1 cellular context compared by ENCODE assay signal in the genomic region with DNA sequence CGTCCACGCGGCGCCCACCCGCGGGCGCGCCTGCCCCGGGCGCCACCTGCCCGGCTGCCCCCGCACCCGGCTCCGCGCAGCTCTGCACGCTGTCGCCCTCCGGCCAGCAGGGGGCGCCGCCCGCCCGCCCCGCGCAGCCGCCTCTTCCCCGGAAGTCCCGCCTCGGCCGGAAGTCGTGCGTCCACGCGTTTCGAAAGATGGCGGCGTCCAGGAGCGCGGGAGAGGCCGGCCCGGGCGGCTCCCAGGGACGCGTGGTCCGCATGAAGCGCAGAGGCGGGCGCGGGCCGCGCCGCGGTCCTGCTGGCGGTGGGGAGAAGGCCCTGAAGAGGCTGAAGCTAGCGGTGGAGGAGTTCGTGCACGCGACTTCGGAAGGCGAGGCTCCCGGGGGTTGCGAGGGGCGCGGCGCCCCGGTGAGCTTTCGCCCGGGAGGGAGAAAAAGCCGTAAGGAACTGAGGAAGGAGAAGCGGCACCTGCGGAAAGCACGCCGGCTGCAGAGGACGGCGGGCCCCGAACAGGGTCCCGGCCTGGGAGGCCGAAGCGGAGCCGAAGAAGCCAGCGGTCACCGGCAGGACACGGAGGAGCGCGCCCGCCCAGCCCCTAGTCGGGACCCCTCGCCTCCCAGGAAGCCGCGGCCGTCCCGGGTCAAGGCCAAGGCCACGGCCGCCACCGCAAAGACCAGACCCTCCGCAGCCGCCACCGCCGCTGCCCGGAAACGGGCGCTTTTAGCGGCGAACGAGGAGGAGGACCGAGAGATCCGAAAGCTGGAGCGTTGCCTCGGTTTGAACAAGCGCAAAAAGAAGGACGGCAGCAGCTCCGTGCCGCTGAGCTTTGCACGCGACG.
A peak's percentile ranks its signal among the peaks of the same experiment; 100 is the strongest.
TF ChIP-seq lines count a peak whose summit lies in the region.

A gene with protein sequence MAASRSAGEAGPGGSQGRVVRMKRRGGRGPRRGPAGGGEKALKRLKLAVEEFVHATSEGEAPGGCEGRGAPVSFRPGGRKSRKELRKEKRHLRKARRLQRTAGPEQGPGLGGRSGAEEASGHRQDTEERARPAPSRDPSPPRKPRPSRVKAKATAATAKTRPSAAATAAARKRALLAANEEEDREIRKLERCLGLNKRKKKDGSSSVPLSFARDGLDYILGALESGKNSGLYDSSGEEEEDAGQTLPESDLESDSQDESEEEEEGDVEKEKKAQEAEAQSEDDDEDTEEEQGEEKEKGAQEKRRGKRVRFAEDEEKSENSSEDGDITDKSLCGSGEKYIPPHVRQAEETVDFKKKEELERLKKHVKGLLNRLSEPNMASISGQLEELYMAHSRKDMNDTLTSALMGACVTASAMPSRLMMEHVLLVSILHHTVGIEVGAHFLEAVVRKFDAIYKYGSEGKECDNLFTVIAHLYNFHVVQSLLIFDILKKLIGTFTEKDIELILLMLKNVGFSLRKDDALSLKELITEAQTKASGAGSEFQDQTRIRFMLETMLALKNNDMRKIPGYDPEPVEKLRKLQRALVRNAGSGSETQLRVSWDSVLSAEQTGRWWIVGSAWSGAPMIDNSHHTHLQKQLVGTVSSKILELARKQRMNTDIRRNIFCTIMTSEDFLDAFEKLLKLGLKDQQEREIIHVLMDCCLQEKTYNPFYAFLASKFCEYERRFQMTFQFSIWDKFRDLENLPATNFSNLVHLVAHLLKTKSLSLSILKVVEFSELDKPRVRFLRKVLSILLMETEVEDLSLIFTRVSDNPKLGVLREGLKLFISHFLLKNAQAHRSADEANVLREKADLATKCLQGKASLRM (plus strand): TSS at position 172 of the 840 bp plus-strand sequence. CDS start 26 bp downstream, at position 198.

TF ChIP-seq in HepG2, 621 proteins besides CTCF, POLR2A, EP300 and RAD21 (continued from another document and continues in another):
- TF ChIP-seq, protein P1, sequence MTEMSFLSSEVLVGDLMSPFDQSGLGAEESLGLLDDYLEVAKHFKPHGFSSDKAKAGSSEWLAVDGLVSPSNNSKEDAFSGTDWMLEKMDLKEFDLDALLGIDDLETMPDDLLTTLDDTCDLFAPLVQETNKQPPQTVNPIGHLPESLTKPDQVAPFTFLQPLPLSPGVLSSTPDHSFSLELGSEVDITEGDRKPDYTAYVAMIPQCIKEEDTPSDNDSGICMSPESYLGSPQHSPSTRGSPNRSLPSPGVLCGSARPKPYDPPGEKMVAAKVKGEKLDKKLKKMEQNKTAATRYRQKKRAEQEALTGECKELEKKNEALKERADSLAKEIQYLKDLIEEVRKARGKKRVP (CRISPR knock-in tag; IDR thresholded peaks at IDR 0.05): peak in 1 of 2 experiments; percentile 26; a peak in 1 of 4 replicates
- no peak for TF ChIP-seq CEBPG (CRISPR knock-in tag; IDR thresholded peaks at IDR 0.05)
- TF ChIP-seq ZNF605 (CRISPR knock-in tag; IDR thresholded peaks at IDR 0.05): peak; percentile 84; the same call in 1 of the 2 replicates
- no peak for TF ChIP-seq NR3C1 (CRISPR knock-in tag; IDR thresholded peaks at IDR 0.05)
- TF ChIP-seq, protein P2, sequence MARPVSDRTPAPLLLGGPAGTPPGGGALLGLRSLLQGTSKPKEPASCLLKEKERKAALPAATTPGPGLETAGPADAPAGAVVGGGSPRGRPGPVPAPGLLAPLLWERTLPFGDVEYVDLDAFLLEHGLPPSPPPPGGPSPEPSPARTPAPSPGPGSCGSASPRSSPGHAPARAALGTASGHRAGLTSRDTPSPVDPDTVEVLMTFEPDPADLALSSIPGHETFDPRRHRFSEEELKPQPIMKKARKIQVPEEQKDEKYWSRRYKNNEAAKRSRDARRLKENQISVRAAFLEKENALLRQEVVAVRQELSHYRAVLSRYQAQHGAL (CRISPR knock-in tag; IDR thresholded peaks at IDR 0.05; ENCODE audit: not compliant biosample characterization): no peak
- 0 out of 2 replicates have a peak, but pooled peaks have one; percentile 64 for TF ChIP-seq ARHGAP35 (CRISPR knock-in tag; IDR thresholded peaks at IDR 0.05; ENCODE audit: borderline replicate concordance)
- TF ChIP-seq, protein P3, sequence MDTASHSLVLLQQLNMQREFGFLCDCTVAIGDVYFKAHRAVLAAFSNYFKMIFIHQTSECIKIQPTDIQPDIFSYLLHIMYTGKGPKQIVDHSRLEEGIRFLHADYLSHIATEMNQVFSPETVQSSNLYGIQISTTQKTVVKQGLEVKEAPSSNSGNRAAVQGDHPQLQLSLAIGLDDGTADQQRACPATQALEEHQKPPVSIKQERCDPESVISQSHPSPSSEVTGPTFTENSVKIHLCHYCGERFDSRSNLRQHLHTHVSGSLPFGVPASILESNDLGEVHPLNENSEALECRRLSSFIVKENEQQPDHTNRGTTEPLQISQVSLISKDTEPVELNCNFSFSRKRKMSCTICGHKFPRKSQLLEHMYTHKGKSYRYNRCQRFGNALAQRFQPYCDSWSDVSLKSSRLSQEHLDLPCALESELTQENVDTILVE (CRISPR knock-in tag; IDR thresholded peaks at IDR 0.05): peak; percentile 74; the same call in 1 of the 2 replicates
- TF ChIP-seq RARA (CRISPR knock-in tag; IDR thresholded peaks at IDR 0.05): peak; percentile 86
- peak; percentile 87 for TF ChIP-seq DMAP1 (CRISPR knock-in tag; IDR thresholded peaks at IDR 0.05)
- TF ChIP-seq ZNF136 (CRISPR knock-in tag; IDR thresholded peaks at IDR 0.05; ENCODE audit: low read depth): no peak
- TF ChIP-seq ZNF780A (CRISPR knock-in tag; IDR thresholded peaks at IDR 0.05): no peak
- no peak for TF ChIP-seq ZNF441 (CRISPR knock-in tag; IDR thresholded peaks at IDR 0.05; ENCODE audit: borderline replicate concordance)
- peak; percentile 30; the same call in 1 of the 2 replicates for TF ChIP-seq ZNF7 (CRISPR knock-in tag; IDR thresholded peaks at IDR 0.05)
- TF ChIP-seq, protein P4, sequence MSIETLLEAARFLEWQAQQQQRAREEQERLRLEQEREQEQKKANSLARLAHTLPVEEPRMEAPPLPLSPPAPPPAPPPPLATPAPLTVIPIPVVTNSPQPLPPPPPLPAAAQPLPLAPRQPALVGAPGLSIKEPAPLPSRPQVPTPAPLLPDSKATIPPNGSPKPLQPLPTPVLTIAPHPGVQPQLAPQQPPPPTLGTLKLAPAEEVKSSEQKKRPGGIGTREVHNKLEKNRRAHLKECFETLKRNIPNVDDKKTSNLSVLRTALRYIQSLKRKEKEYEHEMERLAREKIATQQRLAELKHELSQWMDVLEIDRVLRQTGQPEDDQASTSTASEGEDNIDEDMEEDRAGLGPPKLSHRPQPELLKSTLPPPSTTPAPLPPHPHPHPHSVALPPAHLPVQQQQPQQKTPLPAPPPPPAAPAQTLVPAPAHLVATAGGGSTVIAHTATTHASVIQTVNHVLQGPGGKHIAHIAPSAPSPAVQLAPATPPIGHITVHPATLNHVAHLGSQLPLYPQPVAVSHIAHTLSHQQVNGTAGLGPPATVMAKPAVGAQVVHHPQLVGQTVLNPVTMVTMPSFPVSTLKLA (IDR thresholded peaks at IDR 0.05): no peak
- peak; percentile 18; the same call in 1 of the 2 replicates for TF ChIP-seq ZBTB8A (CRISPR knock-in tag; IDR thresholded peaks at IDR 0.05; ENCODE audit: borderline replicate concordance, low read depth)
- TF ChIP-seq ZNF143 (CRISPR knock-in tag; IDR thresholded peaks at IDR 0.05): no peak; the same call in 1 of the 2 replicates
- TF ChIP-seq ZSCAN9 (CRISPR knock-in tag; IDR thresholded peaks at IDR 0.05; ENCODE audit: borderline replicate concordance): no peak
- no peak for TF ChIP-seq EZH2 (conservative IDR thresholded peaks at IDR 0.05; ENCODE audit: low read depth, low read length)
- no peak for TF ChIP-seq FOXJ3 (CRISPR knock-in tag; IDR thresholded peaks at IDR 0.05; ENCODE audit: borderline replicate concordance)
- TF ChIP-seq NRL (CRISPR knock-in tag; IDR thresholded peaks at IDR 0.05; ENCODE audit: borderline replicate concordance): peak; percentile 87
- TF ChIP-seq ARNT (IDR thresholded peaks at IDR 0.05): no peak
- no peak for TF ChIP-seq ZNF337 (CRISPR knock-in tag; IDR thresholded peaks at IDR 0.05; ENCODE audit: borderline replicate concordance, low read depth)
- TF ChIP-seq PPARG (CRISPR knock-in tag; conservative IDR thresholded peaks at IDR 0.05): no peak
- no peak; the same call in 1 of the 2 replicates for TF ChIP-seq NR2F2 (IDR thresholded peaks at IDR 0.05; ENCODE audit: borderline replicate concordance, low read depth)
- peak; percentile 42; the same call in 1 of the 2 replicates for TF ChIP-seq FOXK1 (CRISPR knock-in tag; IDR thresholded peaks at IDR 0.05; ENCODE audit: borderline replicate concordance, low read depth)
- no peak for TF ChIP-seq ZNF713 (CRISPR knock-in tag; IDR thresholded peaks at IDR 0.05)
- peak; percentile 62; the same call in 1 of the 2 replicates for TF ChIP-seq ZNF383 (CRISPR knock-in tag; IDR thresholded peaks at IDR 0.05; ENCODE audit: borderline replicate concordance)
- no peak for TF ChIP-seq ZNF644 (CRISPR knock-in tag; IDR thresholded peaks at IDR 0.05; ENCODE audit: low read depth)
- no peak for TF ChIP-seq ZNF207 (IDR thresholded peaks at IDR 0.05; ENCODE audit: borderline replicate concordance)
- no peak for TF ChIP-seq U2AF2 (IDR thresholded peaks at IDR 0.05; ENCODE audit: low read depth, low read length)
- TF ChIP-seq, protein P5, sequence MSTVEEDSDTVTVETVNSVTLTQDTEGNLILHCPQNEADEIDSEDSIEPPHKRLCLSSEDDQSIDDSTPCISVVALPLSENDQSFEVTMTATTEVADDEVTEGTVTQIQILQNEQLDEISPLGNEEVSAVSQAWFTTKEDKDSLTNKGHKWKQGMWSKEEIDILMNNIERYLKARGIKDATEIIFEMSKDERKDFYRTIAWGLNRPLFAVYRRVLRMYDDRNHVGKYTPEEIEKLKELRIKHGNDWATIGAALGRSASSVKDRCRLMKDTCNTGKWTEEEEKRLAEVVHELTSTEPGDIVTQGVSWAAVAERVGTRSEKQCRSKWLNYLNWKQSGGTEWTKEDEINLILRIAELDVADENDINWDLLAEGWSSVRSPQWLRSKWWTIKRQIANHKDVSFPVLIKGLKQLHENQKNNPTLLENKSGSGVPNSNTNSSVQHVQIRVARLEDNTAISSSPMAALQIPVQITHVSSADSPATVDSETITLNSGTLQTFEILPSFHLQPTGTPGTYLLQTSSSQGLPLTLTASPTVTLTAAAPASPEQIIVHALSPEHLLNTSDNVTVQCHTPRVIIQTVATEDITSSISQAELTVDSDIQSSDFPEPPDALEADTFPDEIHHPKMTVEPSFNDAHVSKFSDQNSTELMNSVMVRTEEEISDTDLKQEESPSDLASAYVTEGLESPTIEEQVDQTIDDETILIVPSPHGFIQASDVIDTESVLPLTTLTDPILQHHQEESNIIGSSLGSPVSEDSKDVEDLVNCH (CRISPR knock-in tag; IDR thresholded peaks at IDR 0.05): no peak
- TF ChIP-seq TP53 (CRISPR knock-in tag; conservative IDR thresholded peaks at IDR 0.05): no peak
- no peak; the same call in 1 of the 2 replicates for TF ChIP-seq SMC3 (IDR thresholded peaks at IDR 0.05; ENCODE audit: low read length)
- TF ChIP-seq ZNF556 (CRISPR knock-in tag; IDR thresholded peaks at IDR 0.05; ENCODE audit: borderline replicate concordance): peak; percentile 56; the same call in 1 of the 2 replicates
- TF ChIP-seq ZKSCAN1 (IDR thresholded peaks at IDR 0.05; ENCODE audit: low read length): no peak
- no peak for TF ChIP-seq GPN1 (CRISPR knock-in tag; IDR thresholded peaks at IDR 0.05; ENCODE audit: borderline replicate concordance)
- TF ChIP-seq AHR (CRISPR knock-in tag; IDR thresholded peaks at IDR 0.05): peak; percentile 73; the same call in 1 of the 2 replicates
- peak; percentile 64 for TF ChIP-seq TBL1XR1 (IDR thresholded peaks at IDR 0.05; ENCODE audit: borderline replicate concordance, low read length, partially characterized antibody)
- TF ChIP-seq NFKB2 (CRISPR knock-in tag; IDR thresholded peaks at IDR 0.05; ENCODE audit: borderline replicate concordance): peak; percentile 46; the same call in 1 of the 2 replicates
- no peak for TF ChIP-seq EED (CRISPR knock-in tag; IDR thresholded peaks at IDR 0.05)
- peak; percentile 48; the same call in 1 of the 2 replicates for TF ChIP-seq KDM3A (CRISPR knock-in tag; IDR thresholded peaks at IDR 0.05; ENCODE audit: low read depth)
- TF ChIP-seq, protein P6, sequence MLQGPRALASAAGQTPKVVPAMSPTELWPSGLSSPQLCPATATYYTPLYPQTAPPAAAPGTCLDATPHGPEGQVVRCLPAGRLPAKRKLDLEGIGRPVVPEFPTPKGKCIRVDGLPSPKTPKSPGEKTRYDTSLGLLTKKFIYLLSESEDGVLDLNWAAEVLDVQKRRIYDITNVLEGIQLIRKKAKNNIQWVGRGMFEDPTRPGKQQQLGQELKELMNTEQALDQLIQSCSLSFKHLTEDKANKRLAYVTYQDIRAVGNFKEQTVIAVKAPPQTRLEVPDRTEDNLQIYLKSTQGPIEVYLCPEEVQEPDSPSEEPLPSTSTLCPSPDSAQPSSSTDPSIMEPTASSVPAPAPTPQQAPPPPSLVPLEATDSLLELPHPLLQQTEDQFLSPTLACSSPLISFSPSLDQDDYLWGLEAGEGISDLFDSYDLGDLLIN (CRISPR knock-in tag; IDR thresholded peaks at IDR 0.05; ENCODE audit: borderline replicate concordance): no peak
- no peak for TF ChIP-seq ZNF235 (CRISPR knock-in tag; IDR thresholded peaks at IDR 0.05; ENCODE audit: borderline replicate concordance)
- TF ChIP-seq TARDBP (CRISPR knock-in tag; IDR thresholded peaks at IDR 0.05): 0 out of 2 replicates have a peak, but pooled peaks have one; percentile 56
- no peak for TF ChIP-seq LCORL (IDR thresholded peaks at IDR 0.05)
- TF ChIP-seq LCORL (CRISPR knock-in tag; IDR thresholded peaks at IDR 0.05): no peak
- TF ChIP-seq SRF (IDR thresholded peaks at IDR 0.05; ENCODE audit: low read depth, low read length): no peak
- TF ChIP-seq SMYD3 (CRISPR knock-in tag; IDR thresholded peaks at IDR 0.05): no peak
- no peak for TF ChIP-seq ZNF260 (CRISPR knock-in tag; IDR thresholded peaks at IDR 0.05; ENCODE audit: borderline replicate concordance, low read depth)
- no peak for TF ChIP-seq ATF1 (CRISPR knock-in tag; IDR thresholded peaks at IDR 0.05)
- no peak; the same call in none of the 2 replicates for TF ChIP-seq DNMT1 (CRISPR knock-in tag; IDR thresholded peaks at IDR 0.05)
- peak; percentile 44; the same call in 1 of the 2 replicates for TF ChIP-seq ARNTL (CRISPR knock-in tag; IDR thresholded peaks at IDR 0.05)
- peak; percentile 88 for TF ChIP-seq SALL2 (CRISPR knock-in tag; IDR thresholded peaks at IDR 0.05)
- TF ChIP-seq, protein P7, sequence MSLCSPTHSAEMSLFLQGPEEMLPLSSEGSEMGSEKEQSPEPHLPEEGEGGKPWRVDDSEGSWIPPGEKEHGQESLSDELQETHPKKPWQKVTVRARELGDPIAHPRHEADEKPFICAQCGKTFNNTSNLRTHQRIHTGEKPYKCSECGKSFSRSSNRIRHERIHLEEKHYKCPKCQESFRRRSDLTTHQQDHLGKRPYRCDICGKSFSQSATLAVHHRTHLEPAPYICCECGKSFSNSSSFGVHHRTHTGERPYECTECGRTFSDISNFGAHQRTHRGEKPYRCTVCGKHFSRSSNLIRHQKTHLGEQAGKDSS (CRISPR knock-in tag; IDR thresholded peaks at IDR 0.05; ENCODE audit: borderline replicate concordance, low read depth): peak; percentile 76
- TF ChIP-seq, protein P8, sequence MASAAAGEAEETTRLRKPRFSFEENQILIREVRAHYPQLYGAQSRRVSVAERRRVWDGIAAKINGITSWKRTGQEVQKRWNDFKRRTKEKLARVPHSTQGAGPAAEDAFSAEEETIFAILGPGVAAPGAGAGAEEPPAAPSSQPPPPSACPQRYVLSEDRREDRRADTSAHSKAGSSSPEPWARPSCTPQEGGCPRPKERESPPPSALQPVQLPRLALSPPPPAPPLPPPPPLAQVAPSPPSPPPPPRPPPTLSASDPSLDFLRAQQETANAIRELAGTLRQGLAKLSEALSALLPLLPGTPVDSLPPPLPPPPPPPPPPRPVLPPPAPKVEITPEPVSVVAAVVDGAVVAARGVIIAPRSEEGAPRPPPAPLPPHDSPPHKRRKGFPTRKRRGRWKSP (CRISPR knock-in tag; IDR thresholded peaks at IDR 0.05): peak; percentile 83
- no peak for TF ChIP-seq PLRG1 (conservative IDR thresholded peaks at IDR 0.05)
- peak; percentile 47; the same call in 1 of the 2 replicates for TF ChIP-seq NCOR1 (IDR thresholded peaks at IDR 0.05; ENCODE audit: borderline replicate concordance, low read length)
